12 cellular contexts compared by ENCODE assay signal in the genomic region with DNA sequence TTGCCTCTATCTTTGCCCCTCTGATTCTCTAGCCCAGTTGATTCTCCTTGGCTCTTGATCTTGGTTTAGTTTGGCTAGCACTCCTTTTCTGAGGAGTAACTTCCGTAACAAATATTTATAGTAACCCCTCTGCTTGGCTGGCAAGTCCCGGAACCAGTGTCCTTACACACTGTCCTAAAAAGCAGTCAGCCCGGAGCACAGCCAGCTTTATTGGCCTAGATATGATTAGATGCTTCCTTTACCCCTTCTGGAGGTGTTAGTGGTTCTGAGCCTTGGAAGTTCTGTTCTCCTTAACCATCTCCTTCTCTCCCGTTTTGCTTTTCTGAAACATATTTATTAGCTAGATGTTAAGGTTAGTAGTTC. TPM values are rescaled to one million over a fixed set of nuclear protein-coding genes. Genes with fewer than 3 reads are reported as not detected.
A peak's percentile ranks its signal among the peaks of the same experiment; 100 is the strongest.
DNase-seq lines count a peak whose midpoint lies in the region; ATAC-seq and TF ChIP-seq lines count a peak whose summit lies in the region.
"Had no signal": no experiment of that assay in that cellular context is flagged by ENCODE, and none has a peak within 500 bp of the region (broad histone marks: within the 10 kb centered on the region; RNA-seq: fewer than 3 reads in every experiment).

No MANE protein-coding gene starts in this region.

- BruUV-seq in PC-9 (replicated peaks; lab: Mats Ljungman, UMichigan): no TSS peak

- H4K20me1 ChIP-seq in PC-9 (ENCODE audit: insufficient read depth): no peaks in the 10 kb centered on the region
- peaks cover 3% of the 10 kb centered on the region; the same call in 1 of the 2 replicates for H4K20me1 ChIP-seq in GM23338 (replicated peaks; ENCODE audit: insufficient read depth)

- H3K4me1 ChIP-seq in ACC112 (ENCODE audit: control insufficient read depth, insufficient read depth, low read length, unreplicated experiment): peaks cover 20% of the 10 kb centered on the region
- H3K4me1 ChIP-seq in PC-9 (replicated peaks; ENCODE audit: insufficient read depth): peaks cover 21% of the 10 kb centered on the region
- peaks cover 7 to 38% (median 30%) of the 10 kb centered on the region in 9 donors for H3K4me1 ChIP-seq in heart right ventricle
- H3K4me1 ChIP-seq in GM23338 (ENCODE audit: insufficient read depth): peaks cover 13% of the 10 kb centered on the region

- 0 out of 2 replicates have a peak overlapping the region, but pooled peaks have one; percentile 6 for H3K27ac ChIP-seq in ACC112 (ENCODE audit: low read depth, low read length)
- 0 out of 2 replicates have a peak overlapping the region, but pooled peaks have one; percentile 20 for H3K27ac ChIP-seq in PC-9
- peak overlapping the region; percentile 9 to 73 (median 44) for H3K27ac ChIP-seq in heart right ventricle
- no peak overlapping the region for H3K27ac ChIP-seq in GM23338 (ENCODE audit: low read depth)
- H3K27ac ChIP-seq: neural progenitor cell had no signal

- H3K27me3 Mint-ChIP-seq in effector memory CD8-positive, alpha-beta T cell: no peaks in the 10 kb centered on the region
- no peaks in the 10 kb centered on the region for H3K27me3 Mint-ChIP-seq in GM23338 (ENCODE audit: insufficient read depth, low read depth, poor library complexity)

- no peak overlapping the region for H2AFZ ChIP-seq in ACC112 (ENCODE audit: low read length, unreplicated experiment)
- no peak overlapping the region for H2AFZ ChIP-seq in PC-9
- no peak overlapping the region for H2AFZ ChIP-seq in GM23338
- H2AFZ ChIP-seq: neural progenitor cell had no signal

- WGBS in heart right ventricle, 2 donors: 6 to 8% methylated on average over 4 of the region's 4 CpGs

- H3K4me3 ChIP-seq in ACC112 (ENCODE audit: low read depth, low read length) (no peak overlapping the region), PC-9 (no peak overlapping the region), heart right ventricle (no peak overlapping the region), GM23338 (no peak overlapping the region)
- H3K4me3 ChIP-seq: neural progenitor cell had no signal

- no peaks in the 10 kb centered on the region for H3K9me3 Mint-ChIP-seq in effector memory CD8-positive, alpha-beta T cell
- H3K9me3 Mint-ChIP-seq in GM23338: no peaks in the 10 kb centered on the region
- H3K9me3 Mint-ChIP-seq: neural progenitor cell had no signal

- no peaks in the 10 kb centered on the region for H3K9me2 ChIP-seq in PC-9 (ENCODE audit: insufficient read depth)
- H3K9me2 ChIP-seq in GM23338 (ENCODE audit: insufficient read depth): no peaks in the 10 kb centered on the region

- H3K9me3 ChIP-seq in PC-9 (ENCODE audit: insufficient read depth, low read depth) (no peaks in the 10 kb centered on the region), heart right ventricle (no peaks in the 10 kb centered on the region)

- CTCF ChIA-PET in PC-9 (lab: Charles Lee): interaction anchor here (0.6 to 0.7 kb wide), 2 partner anchors 74 to 111 kb away, joined by 3 to 4 read pairs; no protein-coding TSS in a partner anchor

- no peaks in the 10 kb centered on the region for H3K4me1 Mint-ChIP-seq in effector memory CD8-positive, alpha-beta T cell (ENCODE audit: low read depth in 2 of 2)
- peaks cover 14% of the 10 kb centered on the region for H3K4me1 Mint-ChIP-seq in GM23338

- H3K79me2 ChIP-seq in ACC112 (ENCODE audit: control insufficient read depth, insufficient read depth, low read length, unreplicated experiment) (no peaks in the 10 kb centered on the region), PC-9 (ENCODE audit: low read depth) (no peaks in the 10 kb centered on the region), GM23338 (replicated peaks; ENCODE audit: insufficient read depth) (peaks cover 7% of the 10 kb centered on the region; the same call in 1 of the 2 replicates)

- no peaks in the 10 kb centered on the region for H3K36me3 Mint-ChIP-seq in effector memory CD8-positive, alpha-beta T cell (ENCODE audit: insufficient read depth)
- H3K36me3 Mint-ChIP-seq in GM23338 (ENCODE audit: low read depth): no peaks in the 10 kb centered on the region
- H3K36me3 Mint-ChIP-seq: neural progenitor cell had no signal

- no peak overlapping the region for H3K27ac Mint-ChIP-seq in effector memory CD8-positive, alpha-beta T cell
- H3K27ac Mint-ChIP-seq in GM23338: no peak overlapping the region
- H3K27ac Mint-ChIP-seq: neural progenitor cell had no signal

- intact Hi-C loops in PC-9 (cut with micrococcal nuclease; ENCODE audit: unreplicated experiment) (no loop called here), heart right ventricle (cut with DNase I) (no loop called here), sciatic nerve (cut with DNase I) (no loop called here)

- peak overlapping the region; percentile 26 for H3K4me2 ChIP-seq in PC-9
- H3K4me2 ChIP-seq in GM23338: no peak overlapping the region
- H3K4me2 ChIP-seq: neural progenitor cell had no signal

- no peak for DNase-seq in PC-9
- peak; percentile 26 to 29 for DNase-seq in heart right ventricle
- no peak for DNase-seq in sciatic nerve (ENCODE audit: low spot score)
- DNase-seq in effector memory CD8-positive, alpha-beta T cell: no peak
- no peak for DNase-seq in AML-193 (lab: John Stamatoyannopoulos, UW)
- no peak for DNase-seq in GM23338 (ENCODE audit: low spot score)
- DNase-seq: activated CD4-positive, alpha-beta T cell treated with anti-CD3 and anti-CD28 coated beads for 1 hour; glutamatergic neuron; SW 1271 had no signal

- TF ChIP-seq CTCF in PC-9 (conservative IDR thresholded peaks at IDR 0.05): no peak
- TF ChIP-seq CTCF in heart right ventricle (IDR thresholded peaks at IDR 0.05): no peak
- TF ChIP-seq CTCF in GM23338 (conservative IDR thresholded peaks at IDR 0.05; ENCODE audit: low read depth in 2 of 2): no peak

- peak; percentile 62 to 92 (median 84) for ATAC-seq in heart right ventricle
- peak; percentile 88 for ATAC-seq in sciatic nerve
- ATAC-seq in effector memory CD8-positive, alpha-beta T cell (replicated peaks): no peak
- no peak for ATAC-seq in GM21447 (IDR thresholded peaks at IDR 0.05; ENCODE audit: unreplicated experiment)
- ATAC-seq in GM23338: no peak

- H3K4me3 Mint-ChIP-seq in effector memory CD8-positive, alpha-beta T cell: no peak overlapping the region
- no peak overlapping the region for H3K4me3 Mint-ChIP-seq in GM23338
- H3K4me3 Mint-ChIP-seq: neural progenitor cell had no signal

- peaks cover 17% of the 10 kb centered on the region for H3F3A ChIP-seq in PC-9 (ENCODE audit: insufficient read depth, low read depth)
- H3F3A ChIP-seq in GM23338 (replicated peaks; ENCODE audit: low read depth): 0 out of 2 replicates have a peak, but pooled peaks cover 4% of the 10 kb centered on the region

- H3K27me3 ChIP-seq in ACC112 (ENCODE audit: insufficient read depth, low read length) (no peaks in the 10 kb centered on the region), PC-9 (ENCODE audit: insufficient read depth, low read depth) (no peaks in the 10 kb centered on the region), heart right ventricle (no peaks in the 10 kb centered on the region), GM23338 (ENCODE audit: insufficient read depth) (no peaks in the 10 kb centered on the region)
- H3K27me3 ChIP-seq: neural progenitor cell had no signal

- H3K36me3 ChIP-seq in ACC112 (ENCODE audit: insufficient read depth, low read length) (no peaks in the 10 kb centered on the region), PC-9 (ENCODE audit: low read depth) (no peaks in the 10 kb centered on the region), heart right ventricle (no peaks in the 10 kb centered on the region), GM23338 (ENCODE audit: insufficient read depth) (no peaks in the 10 kb centered on the region)
- H3K36me3 ChIP-seq: neural progenitor cell had no signal

- POLR2A ChIA-PET in PC-9 (lab: Charles Lee; ENCODE audit: unreplicated experiment): interaction anchor here (0.5 to 0.6 kb wide), 2 partner anchors 10 to 63 kb away, joined by 4 to 6 read pairs; no protein-coding TSS in a partner anchor

TF ChIP-seq in GM23338, 12 proteins besides CTCF, POLR2A, EP300 and RAD21 (continues in another document):
- TF ChIP-seq, protein P1, sequence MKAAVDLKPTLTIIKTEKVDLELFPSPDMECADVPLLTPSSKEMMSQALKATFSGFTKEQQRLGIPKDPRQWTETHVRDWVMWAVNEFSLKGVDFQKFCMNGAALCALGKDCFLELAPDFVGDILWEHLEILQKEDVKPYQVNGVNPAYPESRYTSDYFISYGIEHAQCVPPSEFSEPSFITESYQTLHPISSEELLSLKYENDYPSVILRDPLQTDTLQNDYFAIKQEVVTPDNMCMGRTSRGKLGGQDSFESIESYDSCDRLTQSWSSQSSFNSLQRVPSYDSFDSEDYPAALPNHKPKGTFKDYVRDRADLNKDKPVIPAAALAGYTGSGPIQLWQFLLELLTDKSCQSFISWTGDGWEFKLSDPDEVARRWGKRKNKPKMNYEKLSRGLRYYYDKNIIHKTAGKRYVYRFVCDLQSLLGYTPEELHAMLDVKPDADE (IDR thresholded peaks at IDR 0.05): no peak
- TF ChIP-seq EZH2phosphoT487 (IDR thresholded peaks at IDR 0.05; ENCODE audit: unreplicated experiment): no peak

RNA-seq across cellular contexts. Expression of a gene that starts 17.0 kb away (rescaled TPM):
- total RNA-seq in PC-9 (2021) (not detected in 2 replicates), heart right ventricle (under 1 TPM in 1 of 10 donors, not detected in 9; 0.60 TPM), sciatic nerve (not detected)
- polyA plus RNA-seq in heart right ventricle (under 1 TPM in 1 of 2 donors, not detected in 1; 0.19 TPM), GM23338 (2016; fragmentation: Nextera tagmentation; extraction: Ambion mirVana) (0.57 and 0.81 TPM in 2 replicates)
- total RNA-seq in GM23338 (2014; rRNA removed; shearing (Covaris generic)): not detected in 2 replicates

RNA-seq across cellular contexts. Expression of a gene that starts 20.3 kb away (rescaled TPM):
- 11.3 and 12.2 TPM in 2 replicates for total RNA-seq in PC-9 (2021)
- 10 to 100 TPM; 18.9 to 26.4 (median 20.8) TPM for total RNA-seq in heart right ventricle
- 10 to 100 TPM; 13.5 to 25.5 TPM for polyA plus RNA-seq in heart right ventricle
- 41.8 TPM for total RNA-seq in sciatic nerve
- 7.6 and 14.4 TPM in 2 replicates for total RNA-seq in GM23338 (2014; rRNA removed; shearing (Covaris generic))
- 9.0 and 9.8 TPM in 2 replicates for polyA plus RNA-seq in GM23338 (2016; fragmentation: Nextera tagmentation; extraction: Ambion mirVana)

RNA-seq across cellular contexts. Expression of a gene that starts 22.0 kb away (rescaled TPM):
- total RNA-seq in PC-9 (2021) (21.8 and 25.1 TPM in 2 replicates), heart right ventricle (10 to 100 TPM; 31.1 to 39.4 (median 34.0) TPM), sciatic nerve (28.9 TPM)
- polyA plus RNA-seq in heart right ventricle (1 to 10 TPM; 8.2 to 9.3 TPM), GM23338 (2016; fragmentation: Nextera tagmentation; extraction: Ambion mirVana) (2.7 and 2.8 TPM in 2 replicates)
- 12.9 and 16.0 TPM in 2 replicates for total RNA-seq in GM23338 (2014; rRNA removed; shearing (Covaris generic))

RNA-seq across cellular contexts. Expression of a gene that starts 22.0 kb away (rescaled TPM):
- total RNA-seq in PC-9 (2021) (25.0 and 29.6 TPM in 2 replicates), heart right ventricle (100 to 1,000 TPM in 1 of 10 donors, 10 to 100 TPM in 9; 47.4 to 101 (median 74.7) TPM), sciatic nerve (67.5 TPM)
- polyA plus RNA-seq in heart right ventricle (100 to 1,000 TPM in 1 of 2 donors, 10 to 100 TPM in 1; 81.9 to 102 TPM), GM23338 (2016; fragmentation: Nextera tagmentation; extraction: Ambion mirVana) (32.1 and 32.8 TPM in 2 replicates)
- 80.1 and 80.2 TPM in 2 replicates for total RNA-seq in GM23338 (2014; rRNA removed; shearing (Covaris generic))

RNA-seq across cellular contexts. Expression of a gene that starts 38.6 kb away (rescaled TPM):
- total RNA-seq in PC-9 (2021) (22.4 and 23.6 TPM in 2 replicates), heart right ventricle (10 to 100 TPM; 16.2 to 29.5 (median 20.2) TPM), sciatic nerve (28.8 TPM)
- polyA plus RNA-seq in heart right ventricle (10 to 100 TPM; 24.4 to 39.1 TPM), GM23338 (2016; fragmentation: Nextera tagmentation; extraction: Ambion mirVana) (19.2 and 20.3 TPM in 2 replicates)
- 24.9 and 32.4 TPM in 2 replicates for total RNA-seq in GM23338 (2014; rRNA removed; shearing (Covaris generic))

Comparison
In these comparisons a context has a peak if more than half of its experiments do, and no peak if none do; other contexts are left out.
1. DNase-seq: peak in heart right ventricle (2 of 2); none in PC-9 (0 of 2), sciatic nerve (single experiment), effector memory CD8-positive, alpha-beta T cell (0 of 3), AML-193 (0 of 2) and GM23338 (single experiment).
2. ATAC-seq: peak in heart right ventricle (8 of 8) and sciatic nerve (single experiment); none in effector memory CD8-positive, alpha-beta T cell (single experiment), GM21447 (single experiment) and GM23338 (single experiment).